In genomic region chr3:181722156-181722555, GRCh38 we compare ENCODE assay signal across 1 cellular context.
TF ChIP-seq lines count a peak whose summit lies in the region.

No MANE protein-coding gene starts in this region.

TF ChIP-seq in GM23338, 12 proteins besides CTCF, POLR2A, EP300 and RAD21 (continued from another document):
- TF ChIP-seq REST (IDR thresholded peaks at IDR 0.05; ENCODE audit: unreplicated experiment) (no peak), CREB1 (CRISPR knock-in tag; IDR thresholded peaks at IDR 0.05; ENCODE audit: low read depth) (no peak; the same call in 1 of the 2 replicates), ZNF331 (CRISPR knock-in tag; IDR thresholded peaks at IDR 0.05; ENCODE audit: low read depth) (no peak), ZNF114 (CRISPR knock-in tag; IDR thresholded peaks at IDR 0.05) (no peak), EZH2 (IDR thresholded peaks at IDR 0.05; ENCODE audit: low read depth, unreplicated experiment) (no peak), POLR2AphosphoS5 (IDR thresholded peaks at IDR 0.05; ENCODE audit: low read depth) (no peak), EZH2phosphoT487 (IDR thresholded peaks at IDR 0.05; ENCODE audit: unreplicated experiment) (no peak), STAT1 (IDR thresholded peaks at IDR 0.05; ENCODE audit: unreplicated experiment) (no peak), ETS1 (IDR thresholded peaks at IDR 0.05) (no peak)
TF ChIP-seq in GM23338: peak in this region for 0.
